16 cellular contexts compared by ENCODE assay signal in the genomic region with DNA sequence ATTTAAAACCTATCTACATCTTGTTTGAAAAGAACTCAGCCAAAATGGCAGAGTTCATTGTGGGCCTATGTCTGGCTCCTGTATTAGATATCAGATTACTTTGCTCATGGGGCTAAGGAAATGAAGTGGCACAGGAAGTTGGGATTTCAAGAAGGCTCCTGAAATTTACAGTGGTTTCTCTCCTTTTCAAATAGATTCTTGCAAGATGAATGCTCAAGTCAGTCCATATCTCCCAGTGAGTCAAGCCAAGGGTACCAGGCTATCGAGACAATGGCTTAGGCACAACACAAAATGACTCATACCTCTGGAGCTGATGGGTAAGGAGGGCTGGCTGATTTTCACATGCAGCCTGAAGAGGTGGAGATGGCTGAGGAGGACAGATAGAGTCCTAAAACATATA. TPM values are rescaled to one million over a fixed set of nuclear protein-coding genes. Genes with fewer than 3 reads are reported as not detected.
DNase-seq lines count a peak whose midpoint lies in the region; ATAC-seq, FAIRE-seq and TF ChIP-seq lines count a peak whose summit lies in the region.
"Had no signal": no experiment of that assay in that cellular context is flagged by ENCODE, and none has a peak within 500 bp of the region (broad histone marks: within the 10 kb centered on the region; RNA-seq: fewer than 3 reads in every experiment).

No MANE protein-coding gene starts in this region.

- H2AK5ac ChIP-seq in mesenchymal stem cell (ENCODE audit: low read length, severe bottlenecking) = no peak overlapping the region

- H4K8ac ChIP-seq in mesenchymal stem cell (ENCODE audit: low read length) = no peak overlapping the region

- POLR2A ChIA-PET in K562 (lab: Yijun Ruan, JAX) = interaction anchor here (0.6 to 1.5 kb wide), 2 partner anchors 13 to 946 kb away, joined by 3 read pairs; no protein-coding TSS in a partner anchor

- no peaks in the 10 kb centered on the region for H3K27me3 ChIP-seq in MG63
- H3K27me3 ChIP-seq in K562 (ENCODE audit: control insufficient read depth in 2 of 2, insufficient read depth in 2 of 2, low read length in 2 of 2) = no peaks in the 10 kb centered on the region
- no peaks in the 10 kb centered on the region for H3K27me3 ChIP-seq in mesenchymal stem cell (ENCODE audit: control insufficient read depth in 1 of 2, insufficient read depth in 1 of 2, low read length in 2 of 2)
- H3K27me3 ChIP-seq: tibial nerve had no signal

- H4K91ac ChIP-seq in mesenchymal stem cell (ENCODE audit: low read length) = no peak overlapping the region

- no peak for TF ChIP-seq CTCF in K562 (IDR thresholded peaks at IDR 0.05 in 2 of 3, conservative IDR thresholded peaks at IDR 0.05 in 1 of 3; ENCODE audit: insufficient read depth in 2 of 3, low read depth in 1 of 3, low read length in 3 of 3)

- no peak overlapping the region for H2AFZ ChIP-seq in K562 (ENCODE audit: low read depth, low read length)
- no peak overlapping the region for H2AFZ ChIP-seq in mesenchymal stem cell (ENCODE audit: low read depth, low read length)

- WGBS in K562 (ENCODE audit: insufficient coverage, low coverage, missing lambda C conversion rate) = 50% methylated on average over 1 of the region's 1 CpG
- whole genome bisulfite sequencing in mesenchymal stem cell = 18% methylated on average over 1 of the region's 1 CpG

- H3K18ac ChIP-seq in mesenchymal stem cell (ENCODE audit: low read depth in 1 of 2, low read length in 2 of 2) = no peak overlapping the region

- in situ Hi-C loops in K562 (cut with MboI) = no loop called here

- TF ChIP-seq EP300 in K562 (IDR thresholded peaks at IDR 0.05; ENCODE audit: low read length) = no peak

- no peak overlapping the region for H3K14ac ChIP-seq in mesenchymal stem cell (ENCODE audit: low read length in 2 of 2)

- H3K4me2 ChIP-seq in K562 (ENCODE audit: insufficient read depth, low read length) (no peak overlapping the region), mesenchymal stem cell (ENCODE audit: low read length, poor library complexity, severe bottlenecking) (no peak overlapping the region)

- H3K36me3 ChIP-seq in MG63 (peaks cover 40% of the 10 kb centered on the region), K562 (ENCODE audit: control insufficient read depth, insufficient read depth, low read length) (peaks cover 72% of the 10 kb centered on the region), mesenchymal stem cell (ENCODE audit: control insufficient read depth in 1 of 2, insufficient read depth in 2 of 2, low read depth in 1 of 2, low read length in 2 of 2) (peaks cover 29 to 73% of the 10 kb centered on the region in 2 experiments)

- no peak overlapping the region for H3K9ac ChIP-seq in K562 (ENCODE audit: insufficient read depth in 1 of 2, low read depth in 2 of 2, low read length in 2 of 2)
- no peak overlapping the region for H3K9ac ChIP-seq in mesenchymal stem cell (ENCODE audit: low read length)

- no peak for ATAC-seq in K562

- FAIRE-seq in K562 (lab: Jason Lieb, UNC) = peak; percentile 49

- no peak for TF ChIP-seq RAD21 in K562 (CRISPR knock-in tag; conservative IDR thresholded peaks at IDR 0.05 in 1 of 2, IDR thresholded peaks at IDR 0.05 in 1 of 2)

- H4K20me1 ChIP-seq in K562 (replicated peaks; ENCODE audit: control insufficient read depth, insufficient read depth, low read length) = no peaks in the 10 kb centered on the region

- CTCF ChIA-PET in K562 (lab: Yijun Ruan, JAX; ENCODE audit: low intra/inter-chr PET ratio) = no interaction called here

- no peak overlapping the region for H3K27ac ChIP-seq in K562 (ENCODE audit: extremely low read depth, low read depth, low read length)
- no peak overlapping the region for H3K27ac ChIP-seq in mesenchymal stem cell (ENCODE audit: low read length, poor library complexity, severe bottlenecking)
- H3K27ac ChIP-seq: tibial nerve, VCaP had no signal

- H3K4me1 ChIP-seq in K562 (replicated peaks in 1 of 2; ENCODE audit: control insufficient read depth in 2 of 2, insufficient read depth in 2 of 2, low read length in 2 of 2) (peaks cover 5 to 12% of the 10 kb centered on the region in 2 experiments; a peak in 4 of 5 replicates), mesenchymal stem cell (ENCODE audit: control insufficient read depth, insufficient read depth, low read depth, low read length) (no peaks in the 10 kb centered on the region)
- H3K4me1 ChIP-seq: tibial nerve had no signal

- no peak overlapping the region for H2BK12ac ChIP-seq in mesenchymal stem cell (ENCODE audit: low read length in 2 of 2)

- H3K4ac ChIP-seq in mesenchymal stem cell (ENCODE audit: low read depth in 1 of 2, low read length in 2 of 2) = no peak overlapping the region

- no peaks in the 10 kb centered on the region for H3K9me1 ChIP-seq in K562 (ENCODE audit: control insufficient read depth, insufficient read depth, low read length)

- no peak overlapping the region for H2BK120ac ChIP-seq in mesenchymal stem cell (ENCODE audit: low read depth, low read length)

- H3K4me3 ChIP-seq in MG63 (no peak overlapping the region), K562 (no peak overlapping the region), mesenchymal stem cell (ENCODE audit: insufficient read depth in 1 of 2, low read depth in 1 of 2, low read length in 2 of 2) (no peak overlapping the region)
- H3K4me3 ChIP-seq: tibial nerve had no signal

- no peak for TF ChIP-seq POLR2A in K562 (conservative IDR thresholded peaks at IDR 0.05)

- H3K79me1 ChIP-seq in mesenchymal stem cell (replicated peaks; ENCODE audit: low read length, poor library complexity, severe bottlenecking) = peaks cover 1% of the 10 kb centered on the region

- H2BK5ac ChIP-seq in mesenchymal stem cell (ENCODE audit: low read depth, low read length, poor library complexity, severe bottlenecking) = no peak overlapping the region

- intact Hi-C loops in K562 (cut with micrococcal nuclease) = no loop called here

- BruUV-seq in K562 (replicated peaks; lab: Mats Ljungman, UMichigan) = no TSS peak

- no peak overlapping the region for H2BK15ac ChIP-seq in mesenchymal stem cell (ENCODE audit: low read depth, poor library complexity, severe bottlenecking)

- H3K79me2 ChIP-seq in K562 (ENCODE audit: control insufficient read depth, insufficient read depth, low read length) = no peaks in the 10 kb centered on the region

- H3K9me3 ChIP-seq in MG63 (no peaks in the 10 kb centered on the region; the same call in 1 of the 2 replicates), K562 (replicated peaks; ENCODE audit: control insufficient read depth, insufficient read depth, low read depth, low read length) (no peaks in the 10 kb centered on the region), mesenchymal stem cell (ENCODE audit: control insufficient read depth, low read length) (no peaks in the 10 kb centered on the region)
- H3K9me3 ChIP-seq: Caco-2, tibial nerve had no signal

- DNase-seq in ELR (ENCODE audit: low read depth) (peak; percentile 91), MG63 (peak; percentile 61), K562 (ENCODE audit: extremely low read depth in 1 of 4, low spot score in 3 of 4) (peak in 2 of 4 experiments; percentile 19 to 47), mesenchymal stem cell (peak; percentile 32), NCI-H82 (lab: John Stamatoyannopoulos, UW) (no peak), NCI-H526 treated with DMSO at 0.1 percent for 48 hours (lab: John Stamatoyannopoulos, UW) (no peak)
- DNase-seq in activated effector memory CD4-positive, alpha-beta T cell treated with Interleukin-2 at 50 U/mL for 16 hours = no peak
- no peak for DNase-seq in stimulated activated CD4-positive, alpha-beta T cell treated with anti-CD3 and anti-CD28 coated beads, Interleukin-15, amount 100 ng/mL, for 24 hours
- DNase-seq: Caco-2, NCI-H146, occipital lobe, SHP77 treated with DMSO at 0.1 percent for 48 hours had no signal

- H3K23ac ChIP-seq in mesenchymal stem cell (ENCODE audit: low read length in 2 of 2) = no peak overlapping the region

RNA-seq across cellular contexts. Expression of gene APOA1, which starts 24.1 kb away (rescaled TPM):
- total RNA-seq in MG63 (2014; rRNA removed; shearing (Covaris generic); ENCODE audit: low replicate concordance) = not detected in 2 replicates
- total RNA-seq in K562 (2011; cell fraction: chromatin; rRNA removed; ENCODE audit: low replicate concordance) = not detected in 2 replicates
- total RNA-seq in K562 (2011; cell fraction: nucleolus; rRNA removed) = not detected in 2 replicates
- total RNA-seq in K562 (2011; cell fraction: nucleoplasm; rRNA removed) = not detected in 2 replicates
- not detected in 2 replicates for total RNA-seq in K562 (2014; rRNA removed)
- total RNA-seq in K562 (2014; rRNA removed; fragmentation: Illumina TruSeq; extraction: Trizol) = not detected in 2 replicates
- not detected in 2 replicates for total RNA-seq in K562 (2015; rRNA removed; fragmentation: Illumina TruSeq; extraction: Trizol)
- 1.8 TPM in 2 replicates for total RNA-seq in K562 (2021)
- polyA plus RNA-seq in K562 (2011; rRNA removed) = not detected in 2 replicates
- polyA plus RNA-seq in K562 (2011; cell fraction: cytosol; rRNA removed) = 0.06 TPM in 1 of 2 replicates, not detected in the other
- 0.13 and 0.30 TPM in 2 replicates for polyA plus RNA-seq in K562 (2011; cell fraction: nucleus; rRNA removed)
- polyA plus RNA-seq in K562 (2012) = 0.14 TPM in 1 of 2 replicates, not detected in the other
- polyA plus RNA-seq in K562 (2014; fragmentation: Illumina TruSeq; extraction: Trizol) = not detected in 2 replicates
- polyA plus RNA-seq in K562 (2014; fragmentation: Nextera tagmentation; extraction: Ambion mirVana) = not detected
- not detected in 2 replicates for polyA plus RNA-seq in K562 (2014; rRNA removed)
- polyA minus RNA-seq in K562 (2011; rRNA and poly(A)+ RNA removed) = not detected in 2 replicates
- polyA minus RNA-seq in K562 (2011; cell fraction: cytosol; rRNA and poly(A)+ RNA removed) = 7.8 TPM in 1 of 2 replicates, not detected in the other
- not detected in 2 replicates for polyA minus RNA-seq in K562 (2011; cell fraction: nucleus; rRNA and poly(A)+ RNA removed)
- not detected for polyA plus RNA-seq in mesenchymal stem cell (2013, experiment 1 of 2)
- not detected for polyA plus RNA-seq in mesenchymal stem cell (2013, experiment 2 of 2)
- total RNA-seq: epithelial cell of proximal tubule had no signal

RNA-seq across cellular contexts. Expression of gene APOC3, which starts 31.8 kb away (rescaled TPM):
- not detected in 2 replicates for total RNA-seq in MG63 (2014; rRNA removed; shearing (Covaris generic); ENCODE audit: low replicate concordance)
- total RNA-seq in K562 (2011; cell fraction: chromatin; rRNA removed; ENCODE audit: low replicate concordance) = not detected in 2 replicates
- not detected in 2 replicates for total RNA-seq in K562 (2011; cell fraction: nucleolus; rRNA removed)
- not detected in 2 replicates for total RNA-seq in K562 (2011; cell fraction: nucleoplasm; rRNA removed)
- total RNA-seq in K562 (2014; rRNA removed) (not detected in 2 replicates), K562 (2014; rRNA removed; fragmentation: Illumina TruSeq; extraction: Trizol) (not detected in 2 replicates), K562 (2015; rRNA removed; fragmentation: Illumina TruSeq; extraction: Trizol) (not detected in 2 replicates), K562 (2021) (1.1 and 1.7 TPM in 2 replicates)
- polyA plus RNA-seq in K562 (2011; rRNA removed) (not detected in 2 replicates), K562 (2014; fragmentation: Illumina TruSeq; extraction: Trizol) (not detected in 2 replicates), K562 (2014; fragmentation: Nextera tagmentation; extraction: Ambion mirVana) (not detected), K562 (2014; rRNA removed) (not detected in 2 replicates)
- not detected in 2 replicates for polyA plus RNA-seq in K562 (2011; cell fraction: cytosol; rRNA removed)
- polyA plus RNA-seq in K562 (2011; cell fraction: nucleus; rRNA removed) = not detected in 2 replicates
- polyA plus RNA-seq in K562 (2012) = not detected in 2 replicates
- not detected in 2 replicates for polyA minus RNA-seq in K562 (2011; rRNA and poly(A)+ RNA removed)
- polyA minus RNA-seq in K562 (2011; cell fraction: cytosol; rRNA and poly(A)+ RNA removed) = not detected in 2 replicates
- polyA minus RNA-seq in K562 (2011; cell fraction: nucleus; rRNA and poly(A)+ RNA removed) = not detected in 2 replicates
- not detected for polyA plus RNA-seq in mesenchymal stem cell (2013, experiment 1 of 2)
- polyA plus RNA-seq in mesenchymal stem cell (2013, experiment 2 of 2) = not detected
- total RNA-seq: epithelial cell of proximal tubule, lung microvascular endothelial cell, occipital lobe, tibial nerve had no signal

RNA-seq across cellular contexts. Expression of gene APOA4, which starts 38.4 kb away (rescaled TPM):
- total RNA-seq in MG63 (2014; rRNA removed; shearing (Covaris generic); ENCODE audit: low replicate concordance) = not detected in 2 replicates
- 0.32 TPM in 1 of 2 replicates, not detected in the other for total RNA-seq in K562 (2011; cell fraction: chromatin; rRNA removed; ENCODE audit: low replicate concordance)
- not detected in 2 replicates for total RNA-seq in K562 (2011; cell fraction: nucleolus; rRNA removed)
- not detected in 2 replicates for total RNA-seq in K562 (2011; cell fraction: nucleoplasm; rRNA removed)
- total RNA-seq in K562 (2014; rRNA removed) (not detected in 2 replicates), K562 (2014; rRNA removed; fragmentation: Illumina TruSeq; extraction: Trizol) (not detected in 2 replicates), K562 (2015; rRNA removed; fragmentation: Illumina TruSeq; extraction: Trizol) (not detected in 2 replicates), K562 (2021) (not detected in 2 replicates)
- polyA plus RNA-seq in K562 (2011; rRNA removed) (not detected in 2 replicates), K562 (2014; fragmentation: Illumina TruSeq; extraction: Trizol) (not detected in 2 replicates), K562 (2014; fragmentation: Nextera tagmentation; extraction: Ambion mirVana) (not detected), K562 (2014; rRNA removed) (0.07 and 0.11 TPM in 2 replicates)
- polyA plus RNA-seq in K562 (2011; cell fraction: cytosol; rRNA removed) = not detected in 2 replicates
- polyA plus RNA-seq in K562 (2011; cell fraction: nucleus; rRNA removed) = not detected in 2 replicates
- 0.10 TPM in 1 of 2 replicates, not detected in the other for polyA plus RNA-seq in K562 (2012)
- polyA minus RNA-seq in K562 (2011; rRNA and poly(A)+ RNA removed) = not detected in 2 replicates
- not detected in 2 replicates for polyA minus RNA-seq in K562 (2011; cell fraction: cytosol; rRNA and poly(A)+ RNA removed)
- polyA minus RNA-seq in K562 (2011; cell fraction: nucleus; rRNA and poly(A)+ RNA removed) = not detected in 2 replicates
- not detected for polyA plus RNA-seq in mesenchymal stem cell (2013, experiment 1 of 2)
- not detected for polyA plus RNA-seq in mesenchymal stem cell (2013, experiment 2 of 2)
- total RNA-seq: epithelial cell of proximal tubule, lung microvascular endothelial cell, occipital lobe, tibial nerve had no signal

Comparison
In these comparisons a context has a peak if more than half of its experiments do, and no peak if none do; other contexts are left out.
1. DNase-seq: peak in ELR (single experiment), MG63 (single experiment) and mesenchymal stem cell (single experiment); none in activated effector memory CD4-positive, alpha-beta T cell treated with Interleukin-2 at 50 U/mL for 16 hours (single experiment), stimulated activated CD4-positive, alpha-beta T cell treated with anti-CD3 and anti-CD28 coated beads, Interleukin-15, amount 100 ng/mL, for 24 hours (single experiment), NCI-H82 (single experiment) and NCI-H526 treated with DMSO at 0.1 percent for 48 hours (single experiment).